Comparison of ENCODE assay signal across 8 cellular contexts in the genomic region with DNA sequence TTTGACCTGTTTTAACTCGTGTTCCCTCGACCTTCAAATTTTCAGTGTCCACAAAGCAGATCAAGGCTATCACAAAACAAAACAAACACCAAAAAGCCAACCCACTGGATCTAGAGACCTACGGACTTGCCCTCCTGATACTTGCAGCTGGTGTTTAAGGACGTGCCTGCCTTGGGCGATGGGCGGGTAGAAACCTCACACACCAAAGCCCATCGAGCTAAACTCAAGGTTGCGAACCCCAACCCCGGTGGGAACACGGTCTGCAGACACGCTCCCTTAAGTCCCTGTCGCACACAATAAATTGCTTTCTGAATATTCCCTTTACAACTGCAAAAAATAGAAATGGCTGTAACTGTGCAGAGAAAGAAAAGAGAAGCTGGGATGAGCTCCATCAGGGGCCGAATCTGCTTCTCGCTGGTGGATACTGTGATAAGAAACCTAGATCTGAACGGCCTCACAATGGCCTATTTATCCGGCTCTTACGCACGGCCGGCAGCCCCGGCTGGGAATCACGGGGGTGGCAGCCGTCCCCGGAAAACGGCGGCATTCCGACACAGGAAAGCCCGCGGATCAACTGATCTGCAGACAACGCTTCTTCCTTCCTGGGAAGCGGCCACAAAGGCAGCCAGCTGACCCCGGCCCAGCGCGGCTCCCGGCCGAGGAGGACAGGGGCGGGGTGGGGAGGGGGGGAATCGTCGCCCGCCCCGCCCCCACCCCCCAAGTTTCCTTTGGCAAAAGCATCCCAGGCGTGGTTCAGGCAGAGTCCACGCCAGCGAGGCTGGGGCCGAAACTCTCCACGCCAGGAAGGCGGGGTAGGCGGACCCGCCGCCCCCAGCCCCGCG.
A peak's percentile ranks its signal among the peaks of the same experiment; 100 is the strongest.
DNase-seq lines count a peak whose midpoint lies in the region; ATAC-seq and TF ChIP-seq lines count a peak whose summit lies in the region.

No MANE protein-coding gene starts in this region.

- H3K9me3 Mint-ChIP-seq in CD4-positive, alpha-beta memory T cell: no peaks in the 10 kb centered on the region

- TF ChIP-seq EP300 in sigmoid colon (IDR thresholded peaks at IDR 0.05): no peak

- no peaks in the 10 kb centered on the region for H3K9me3 ChIP-seq in CD4-positive, alpha-beta memory T cell (ENCODE audit: control insufficient read depth in 1 of 2, low read length in 2 of 2)
- no peaks in the 10 kb centered on the region for H3K9me3 ChIP-seq in HAP-1
- H3K9me3 ChIP-seq in sigmoid colon: no peaks in the 10 kb centered on the region

- CTCF ChIA-PET in CD4-positive, alpha-beta memory T cell (lab: Charles Lee; ENCODE audit: partially characterized antibody): interaction anchor here (0.6 to 4.5 kb wide), 12 partner anchors 11 to 357 kb away, joined by 3 to 19 read pairs (median 5); no protein-coding TSS in a partner anchor

- H3K27ac ChIP-seq in CD4-positive, alpha-beta memory T cell (ENCODE audit: low read depth, low read length): peak overlapping the region; percentile 80
- peak overlapping the region; percentile 81 to 89 (median 84) for H3K27ac ChIP-seq in sigmoid colon

- H3K4me1 ChIP-seq in CD4-positive, alpha-beta memory T cell (ENCODE audit: insufficient read depth, low read length): peaks cover 61% of the 10 kb centered on the region
- H3K4me1 ChIP-seq in HAP-1: peaks cover 12% of the 10 kb centered on the region
- H3K4me1 ChIP-seq in sigmoid colon: peaks cover 0 to 24% (median 9%) of the 10 kb centered on the region in 4 donors

- intact Hi-C loops in CD4-positive, alpha-beta memory T cell (cut with micrococcal nuclease): loop anchor here (1.0 to 5.0 kb wide), 7 partner anchors 108 to 692 kb away; a partner anchor contains a TSS
- intact Hi-C loops in sigmoid colon (cut with DNase I): loop anchor here (10.0 kb wide), 1 partner anchor 334 kb away; a partner anchor contains a TSS

- H3K4me3 ChIP-seq in CD4-positive, alpha-beta memory T cell (ENCODE audit: low read length in 2 of 2): peak overlapping the region; percentile 48 to 52
- H3K4me3 ChIP-seq in HAP-1 (peak overlapping the region; percentile 30), sigmoid colon (peak overlapping the region; percentile 47 to 77 (median 74))

- WGBS in sigmoid colon, 2 donors: 4 to 8% methylated on average over 51 of the region's 51 CpGs

- ATAC-seq in SK-N-SH treated with all-trans-retinoic acid at 6 μM for 48 hours (peak; percentile 76), GM21576 (IDR thresholded peaks at IDR 0.05; ENCODE audit: unreplicated experiment) (no peak), GM21360 (IDR thresholded peaks at IDR 0.05; ENCODE audit: unreplicated experiment) (no peak)

- no peaks in the 10 kb centered on the region for H3K27me3 Mint-ChIP-seq in CD4-positive, alpha-beta memory T cell

- peaks cover 0 to 3% of the 10 kb centered on the region in 2 donors for H3K36me3 Mint-ChIP-seq in CD4-positive, alpha-beta memory T cell

- H3K27ac Mint-ChIP-seq in CD4-positive, alpha-beta memory T cell: peak overlapping the region; percentile 83 to 100 (median 94)

- peak in 4 of 5 donors; percentile 43 to 56 (median 54) for DNase-seq in CD4-positive, alpha-beta memory T cell
- peak in 1 of 2 experiments; percentile 55 for DNase-seq in HAP-1 (ENCODE audit: low spot score in 2 of 2)
- peak; percentile 54 for DNase-seq in central memory CD4-positive, alpha-beta T cell
- peak; percentile 79 for DNase-seq in iris pigment epithelial cell (ENCODE audit: low read depth)
- DNase-seq in sigmoid colon: peak; percentile 78

- H3K36me3 ChIP-seq in CD4-positive, alpha-beta memory T cell (ENCODE audit: insufficient read depth, low read length): no peaks in the 10 kb centered on the region
- H3K36me3 ChIP-seq in HAP-1 (replicated peaks) (no peaks in the 10 kb centered on the region), sigmoid colon (no peaks in the 10 kb centered on the region)

- H3K4me3 Mint-ChIP-seq in CD4-positive, alpha-beta memory T cell: peak overlapping the region; percentile 81 to 95 (median 86)

- peaks cover 37 to 65% (median 50%) of the 10 kb centered on the region in 4 donors for H3K4me1 Mint-ChIP-seq in CD4-positive, alpha-beta memory T cell

- TF ChIP-seq POLR2A in sigmoid colon (IDR thresholded peaks at IDR 0.05): no peak

- TF ChIP-seq CTCF in sigmoid colon (IDR thresholded peaks at IDR 0.05): no peak

- POLR2A ChIA-PET in CD4-positive, alpha-beta memory T cell (lab: Charles Lee; ENCODE audit: partially characterized antibody): interaction anchor here (0.6 to 6.7 kb wide), 40 partner anchors 9 to 1384 kb away, joined by 3 to 114 read pairs (median 5); a partner anchor contains a TSS

- no peaks in the 10 kb centered on the region for H3K27me3 ChIP-seq in CD4-positive, alpha-beta memory T cell (ENCODE audit: insufficient read depth, low read length)
- H3K27me3 ChIP-seq in HAP-1 (ENCODE audit: low read depth) (no peaks in the 10 kb centered on the region), sigmoid colon (no peaks in the 10 kb centered on the region)

- in situ Hi-C loops in HAP-1 (cut with MboI; ENCODE audit: low sequenced_read_pairs): no loop called here

TF ChIP-seq in SK-N-SH treated with all-trans-retinoic acid at 6 μM for 48 hours, 23 proteins besides CTCF, POLR2A, EP300 and RAD21:
- TF ChIP-seq CSDC2 (CRISPR knock-in tag; IDR thresholded peaks at IDR 0.05): 0 out of 2 replicates have a peak, but pooled peaks have one; percentile 51
- no peak for TF ChIP-seq RARB (CRISPR knock-in tag; IDR thresholded peaks at IDR 0.05)
- TF ChIP-seq ZFP3 (CRISPR knock-in tag; IDR thresholded peaks at IDR 0.05): peak; percentile 14; the same call in 1 of the 2 replicates
- peak; percentile 6; the same call in 1 of the 2 replicates for TF ChIP-seq ISL1 (CRISPR knock-in tag; IDR thresholded peaks at IDR 0.05)
- TF ChIP-seq, protein P1, sequence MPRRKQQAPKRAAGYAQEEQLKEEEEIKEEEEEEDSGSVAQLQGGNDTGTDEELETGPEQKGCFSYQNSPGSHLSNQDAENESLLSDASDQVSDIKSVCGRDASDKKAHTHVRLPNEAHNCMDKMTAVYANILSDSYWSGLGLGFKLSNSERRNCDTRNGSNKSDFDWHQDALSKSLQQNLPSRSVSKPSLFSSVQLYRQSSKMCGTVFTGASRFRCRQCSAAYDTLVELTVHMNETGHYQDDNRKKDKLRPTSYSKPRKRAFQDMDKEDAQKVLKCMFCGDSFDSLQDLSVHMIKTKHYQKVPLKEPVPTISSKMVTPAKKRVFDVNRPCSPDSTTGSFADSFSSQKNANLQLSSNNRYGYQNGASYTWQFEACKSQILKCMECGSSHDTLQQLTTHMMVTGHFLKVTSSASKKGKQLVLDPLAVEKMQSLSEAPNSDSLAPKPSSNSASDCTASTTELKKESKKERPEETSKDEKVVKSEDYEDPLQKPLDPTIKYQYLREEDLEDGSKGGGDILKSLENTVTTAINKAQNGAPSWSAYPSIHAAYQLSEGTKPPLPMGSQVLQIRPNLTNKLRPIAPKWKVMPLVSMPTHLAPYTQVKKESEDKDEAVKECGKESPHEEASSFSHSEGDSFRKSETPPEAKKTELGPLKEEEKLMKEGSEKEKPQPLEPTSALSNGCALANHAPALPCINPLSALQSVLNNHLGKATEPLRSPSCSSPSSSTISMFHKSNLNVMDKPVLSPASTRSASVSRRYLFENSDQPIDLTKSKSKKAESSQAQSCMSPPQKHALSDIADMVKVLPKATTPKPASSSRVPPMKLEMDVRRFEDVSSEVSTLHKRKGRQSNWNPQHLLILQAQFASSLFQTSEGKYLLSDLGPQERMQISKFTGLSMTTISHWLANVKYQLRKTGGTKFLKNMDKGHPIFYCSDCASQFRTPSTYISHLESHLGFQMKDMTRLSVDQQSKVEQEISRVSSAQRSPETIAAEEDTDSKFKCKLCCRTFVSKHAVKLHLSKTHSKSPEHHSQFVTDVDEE (CRISPR knock-in tag; IDR thresholded peaks at IDR 0.05): peak; percentile 37; the same call in 1 of the 2 replicates
